In the genomic region with DNA sequence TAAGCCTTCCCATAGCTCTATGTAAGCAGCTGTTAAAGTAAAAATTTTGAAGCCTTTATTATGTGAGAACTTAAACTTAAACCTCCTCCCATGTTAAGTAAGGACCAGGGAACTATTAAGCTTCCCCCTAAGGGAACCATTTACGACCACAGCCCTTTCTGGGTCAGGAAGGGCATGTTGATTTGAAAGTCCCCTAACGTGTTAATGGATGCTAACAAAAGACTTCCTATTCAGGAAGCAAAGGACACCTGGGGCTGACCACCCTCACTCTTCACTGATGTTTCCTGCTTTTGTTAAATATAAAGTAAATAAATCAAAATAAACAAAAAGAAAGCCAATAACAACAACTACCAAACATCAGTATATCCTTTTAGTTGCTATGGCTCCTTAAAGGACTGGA, we compare ENCODE assay signal across 15 cellular contexts.
"Had no signal": no experiment of that assay in that cellular context is flagged by ENCODE, and none has a peak within 500 bp of the region (broad histone marks: within the 10 kb centered on the region; RNA-seq: fewer than 3 reads in every experiment).

No MANE protein-coding gene starts in this region.

- ATAC-seq: activated naive CD4-positive, alpha-beta T cell treated with anti-CD3 and anti-CD28 coated beads, Interleukin-2, amount 50 U/mL, for 72 hours; activated T-cell treated with anti-CD3 and anti-CD28 coated beads, Interleukin-2, amount 50 U/mL, for 72 hours; left lobe of liver; naive thymus-derived CD8-positive, alpha-beta T cell; stimulated activated memory B cell treated with anti-CD40 and anti-IgM and Interleukin-4, amounts not matched to agents 10 μg/mL and 1 μg/mL and 100 μg/mL, for 72 hours had no signal

- H3K9me3 ChIP-seq: neutrophil, thyroid gland had no signal

- H3K36me3 ChIP-seq: neutrophil, thyroid gland had no signal

- H3K27ac ChIP-seq: neutrophil, thyroid gland had no signal

- H3K4me3 ChIP-seq: thyroid gland had no signal

- DNase-seq: activated CD4-positive, alpha-beta T cell treated with anti-CD3 and anti-CD28 coated beads, Interleukin-2, amount 10 ng/mL, durations not matched to agents 7 days and 5 days; activated CD4-positive, CD25-positive, alpha-beta regulatory T cell; activated CD8-positive, alpha-beta memory T cell treated with anti-CD3 and anti-CD28 coated beads, Interleukin-2, amount 50 U/mL, for 48 hours; activated gamma-delta T cell; activated T-cell treated with anti-CD3 and anti-CD28 coated beads, Interleukin-2, amount 50 U/mL, for 72 hours; foreskin fibroblast; mammary epithelial cell; naive thymus-derived CD8-positive, alpha-beta T cell; posterior cingulate gyrus; retina; thyroid gland had no signal

- H3K27me3 ChIP-seq: neutrophil, thyroid gland had no signal
